14 cellular contexts compared by ENCODE assay signal in genomic region chr3:123329636-123330340, GRCh38.
DNase-seq lines count a peak whose midpoint lies in the region; ATAC-seq and TF ChIP-seq lines count a peak whose summit lies in the region.
"Had no signal": no experiment of that assay in that cellular context is flagged by ENCODE, and none has a peak within 500 bp of the region (broad histone marks: within the 10 kb centered on the region; RNA-seq: fewer than 3 reads in every experiment).

No MANE protein-coding gene starts in this region.

- peaks cover 11% of the 10 kb centered on the region for H3K27me3 Mint-ChIP-seq in stimulated activated naive CD8-positive, alpha-beta T cell treated with anti-CD3 and anti-CD28 coated beads, Interleukin-15, amount 100 ng/mL, for 72 hours
- H3K27me3 Mint-ChIP-seq: central memory CD8-positive, alpha-beta T cell had no signal

- intact Hi-C loops in testis (cut with DNase I; ENCODE audit: low total_unique reads), result loop anchor here (2.0 to 10.0 kb wide), 3 partner anchors 115 to 228 kb away; partner anchors contain the start of gene ADCY5

- H3K4me1 Mint-ChIP-seq in stimulated activated naive CD8-positive, alpha-beta T cell treated with anti-CD3 and anti-CD28 coated beads, Interleukin-15, amount 100 ng/mL, for 72 hours, result peaks cover 2% of the 10 kb centered on the region
- H3K4me1 Mint-ChIP-seq: activated B cell treated with CpG ODN at 0.5 μM for 24 hours had no signal

- 29 to 47% methylated on average over 6 to 8 of the region's 10 CpGs for WGBS in gastroesophageal sphincter (ENCODE audit: low coverage in 1 of 2), 2 donors
- WGBS in testis, 2 donors, result 46 to 55% methylated on average over 10 of the region's 10 CpGs

- ATAC-seq in gastroesophageal sphincter (no peak), HG03520 (IDR thresholded peaks at IDR 0.05; ENCODE audit: unreplicated experiment) (no peak)
- no peak for ATAC-seq in stimulated activated naive CD8-positive, alpha-beta T cell treated with anti-CD3 and anti-CD28 coated beads, Interleukin-15, amount 100 ng/mL, for 72 hours

- H3K9me3 ChIP-seq in gastroesophageal sphincter (no peaks in the 10 kb centered on the region), muscle layer of duodenum (ENCODE audit: control insufficient read depth in 1 of 2, low read length in 2 of 2) (no peaks in the 10 kb centered on the region), testis (no peaks in the 10 kb centered on the region)

- H3K36me3 ChIP-seq in gastroesophageal sphincter (peaks cover 0 to 35% of the 10 kb centered on the region in 2 donors), muscle layer of duodenum (ENCODE audit: control insufficient read depth in 1 of 2, insufficient read depth in 2 of 2, low read length in 2 of 2) (no peaks in the 10 kb centered on the region), testis (ENCODE audit: low read depth, missing control alignments) (no peaks in the 10 kb centered on the region)

- TF ChIP-seq CTCF in gastroesophageal sphincter (IDR thresholded peaks at IDR 0.05) (no peak), testis (IDR thresholded peaks at IDR 0.05) (no peak)

- DNase-seq in RPMI8226 (peak; percentile 79), testis (peak; percentile 55), KG1 (lab: John Stamatoyannopoulos, UW) (no peak), COR-L47 (lab: John Stamatoyannopoulos, UW) (no peak)
- no peak for DNase-seq in stimulated activated naive CD8-positive, alpha-beta T cell treated with anti-CD3 and anti-CD28 coated beads, Interleukin-15, amount 100 ng/mL, for 72 hours
- DNase-seq: activated B cell treated with CpG ODN at 0.5 μM for 24 hours; activated naive CD4-positive, alpha-beta T cell treated with anti-CD3 and anti-CD28 coated beads, Interleukin-2, amount 50 U/mL, for 16 hours; stimulated activated CD4-positive, alpha-beta T cell treated with anti-CD3 and anti-CD28 coated beads, Interleukin-4, amount 100 ng/mL, for 4 hours; T-cell had no signal

- no peak for TF ChIP-seq POLR2A in gastroesophageal sphincter (IDR thresholded peaks at IDR 0.05)
- no peak for TF ChIP-seq POLR2A in testis (IDR thresholded peaks at IDR 0.05)

- H3K9me3 Mint-ChIP-seq in stimulated activated naive CD8-positive, alpha-beta T cell treated with anti-CD3 and anti-CD28 coated beads, Interleukin-15, amount 100 ng/mL, for 72 hours, result no peaks in the 10 kb centered on the region
- H3K9me3 Mint-ChIP-seq: activated B cell treated with CpG ODN at 0.5 μM for 24 hours; central memory CD8-positive, alpha-beta T cell; T-cell had no signal

- H3K27ac Mint-ChIP-seq in stimulated activated naive CD8-positive, alpha-beta T cell treated with anti-CD3 and anti-CD28 coated beads, Interleukin-15, amount 100 ng/mL, for 72 hours, result no peak overlapping the region
- H3K27ac Mint-ChIP-seq: activated B cell treated with CpG ODN at 0.5 μM for 24 hours, T-cell had no signal

- H3K4me3 Mint-ChIP-seq in stimulated activated naive CD8-positive, alpha-beta T cell treated with anti-CD3 and anti-CD28 coated beads, Interleukin-15, amount 100 ng/mL, for 72 hours, result no peak overlapping the region
- H3K4me3 Mint-ChIP-seq: activated B cell treated with CpG ODN at 0.5 μM for 24 hours; central memory CD8-positive, alpha-beta T cell; T-cell had no signal

- H3K27ac ChIP-seq in gastroesophageal sphincter (peak overlapping the region; percentile 60 to 90 (median 86)), muscle layer of duodenum (ENCODE audit: low read length) (peak overlapping the region; percentile 4), testis (peak overlapping the region; percentile 76 to 82)
- H3K27ac ChIP-seq: HL-60 had no signal

- TF ChIP-seq EP300 in gastroesophageal sphincter (IDR thresholded peaks at IDR 0.05), result no peak

- H3K27me3 ChIP-seq in gastroesophageal sphincter, result no peaks in the 10 kb centered on the region
- no peaks in the 10 kb centered on the region for H3K27me3 ChIP-seq in muscle layer of duodenum (ENCODE audit: low read depth, low read length)
- H3K27me3 ChIP-seq in testis, result no peaks in the 10 kb centered on the region

- H3K4me3 ChIP-seq in gastroesophageal sphincter (no peak overlapping the region), muscle layer of duodenum (ENCODE audit: low read depth in 1 of 2, low read length in 2 of 2) (no peak overlapping the region), testis (no peak overlapping the region)

- H3K4me1 ChIP-seq in gastroesophageal sphincter (peaks cover 10 to 100% (median 22%) of the 10 kb centered on the region in 3 donors), muscle layer of duodenum (ENCODE audit: control insufficient read depth in 1 of 2, insufficient read depth in 2 of 2, low read length in 2 of 2) (peaks cover 0 to 28% of the 10 kb centered on the region in 2 donors), testis (peaks cover 36% of the 10 kb centered on the region)

Comparison
In these comparisons a context has a peak if more than half of its experiments do, and no peak if none do; other contexts are left out.
1. DNase-seq: peak in RPMI8226 (single experiment) and testis (single experiment); none in KG1 (single experiment), COR-L47 (single experiment) and stimulated activated naive CD8-positive, alpha-beta T cell treated with anti-CD3 and anti-CD28 coated beads, Interleukin-15, amount 100 ng/mL, for 72 hours (0 of 2).
2. H3K27ac ChIP-seq: peak in every context shown above with its lines; median percentile 86 in gastroesophageal sphincter; 79 in testis; 4 in muscle layer of duodenum.